ENCODE assay signal across 26 cellular contexts in the genomic region with DNA sequence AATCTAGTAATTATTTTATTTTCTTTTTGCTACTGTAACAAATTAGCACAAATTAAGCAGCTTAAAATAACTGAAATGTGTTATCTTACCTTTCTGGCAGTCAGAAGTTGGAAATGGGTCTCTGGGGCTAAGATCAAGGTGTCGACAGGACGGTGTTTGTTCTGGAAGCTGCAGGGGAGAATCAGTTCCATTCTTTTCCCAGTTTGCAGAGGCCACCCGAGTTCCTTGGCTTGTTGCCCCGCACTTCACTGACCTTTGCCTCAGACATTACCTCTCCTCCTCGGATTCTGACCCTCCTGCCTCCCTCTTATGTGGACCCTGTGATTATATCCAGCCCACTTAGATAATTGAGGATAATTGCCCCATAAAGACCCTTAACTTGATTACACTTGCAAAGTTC.
"Had no signal": no experiment of that assay in that cellular context is flagged by ENCODE, and none has a peak within 500 bp of the region (broad histone marks: within the 10 kb centered on the region; RNA-seq: fewer than 3 reads in every experiment).

No MANE protein-coding gene starts in this region.

- H3K36me3 Mint-ChIP-seq: naive thymus-derived CD8-positive, alpha-beta T cell; natural killer cell treated with Interleukin-12 subunit alpha and Interleukin-12 subunit beta and Interleukin-15 and Interleukin-18, amount 100 ng/mL, for 72 hours; stimulated activated memory B cell treated with anti-CD40 and anti-IgM and Interleukin-4, amounts not matched to agents 10 μg/mL and 1 μg/mL and 100 μg/mL, for 72 hours; type B pancreatic cell had no signal

- H3K27me3 Mint-ChIP-seq: progenitor cell of endocrine pancreas; stimulated activated memory B cell treated with anti-CD40 and anti-IgM and Interleukin-4, amounts not matched to agents 10 μg/mL and 1 μg/mL and 100 μg/mL, for 72 hours had no signal

- H3K4me3 Mint-ChIP-seq: naive thymus-derived CD8-positive, alpha-beta T cell; natural killer cell treated with Interleukin-12 subunit alpha and Interleukin-12 subunit beta and Interleukin-15 and Interleukin-18, amount 100 ng/mL, for 72 hours; nephron progenitor cell; neural crest cell; stimulated activated memory B cell treated with anti-CD40 and anti-IgM and Interleukin-4, amounts not matched to agents 10 μg/mL and 1 μg/mL and 100 μg/mL, for 72 hours; stimulated activated naive CD8-positive, alpha-beta T cell treated with anti-CD3 and anti-CD28 coated beads, Interleukin-15, amount 100 ng/mL, for 72 hours; type B pancreatic cell had no signal

- H3K9me3 Mint-ChIP-seq: natural killer cell treated with Interleukin-12 subunit alpha and Interleukin-12 subunit beta and Interleukin-15 and Interleukin-18, amount 100 ng/mL, for 72 hours; neural crest cell had no signal

- H3K4me1 Mint-ChIP-seq: naive thymus-derived CD8-positive, alpha-beta T cell; stimulated activated memory B cell treated with anti-CD40 and anti-IgM and Interleukin-4, amounts not matched to agents 10 μg/mL and 1 μg/mL and 100 μg/mL, for 72 hours; stimulated activated naive CD8-positive, alpha-beta T cell treated with anti-CD3 and anti-CD28 coated beads, Interleukin-15, amount 100 ng/mL, for 72 hours had no signal

- DNase-seq: naive thymus-derived CD8-positive, alpha-beta T cell; nephron progenitor cell; nucleus accumbens; ovary; psoas muscle; right cardiac atrium; spleen; stimulated activated CD4-positive, alpha-beta T cell treated with anti-CD3 and anti-CD28 coated beads, Interleukin-12 subunit alpha, Interleukin-12 subunit beta, amount 100 ng/mL, for 4 hours; stimulated activated CD4-positive, alpha-beta T cell treated with anti-CD3 and anti-CD28 coated beads, Interleukin-1b, Interleukin-23, amount 100 ng/mL, for 48 hours; stimulated activated CD4-positive, alpha-beta T cell treated with anti-CD3 and anti-CD28 coated beads, Interleukin-4, amount 100 ng/mL, for 1 hour; stimulated activated CD4-positive, alpha-beta T cell treated with anti-CD3 and anti-CD28 coated beads, Interleukin-4, amount 100 ng/mL, for 4 hours; stimulated activated CD8-positive, alpha-beta memory T cell treated with anti-CD3 and anti-CD28 coated beads, Interleukin-4, amount 100 ng/mL, for 48 hours; stimulated activated naive CD4-positive, alpha-beta T cell; stimulated activated naive CD8-positive, alpha-beta T cell treated with anti-CD3 and anti-CD28 coated beads, Interleukin-15, amount 100 ng/mL, for 72 hours; stimulated activated naive CD8-positive, alpha-beta T cell treated with anti-CD3 and anti-CD28 coated beads, Interleukin-15, Interleukin-2, amounts not matched to agents 100 U/mL and 50 U/mL, for 24 hours; substantia nigra; testis; tibial artery; transverse colon; upper lobe of right lung; uterus had no signal

- H3K27ac Mint-ChIP-seq: naive thymus-derived CD8-positive, alpha-beta T cell; natural killer cell treated with Interleukin-12 subunit alpha and Interleukin-12 subunit beta and Interleukin-15 and Interleukin-18, amount 100 ng/mL, for 72 hours; nephron progenitor cell; progenitor cell of endocrine pancreas; stimulated activated memory B cell treated with anti-CD40 and anti-IgM and Interleukin-4, amounts not matched to agents 10 μg/mL and 1 μg/mL and 100 μg/mL, for 72 hours; stimulated activated naive CD8-positive, alpha-beta T cell treated with anti-CD3 and anti-CD28 coated beads, Interleukin-15, amount 100 ng/mL, for 72 hours; type B pancreatic cell had no signal
